Comparison of ENCODE assay signal across 12 cellular contexts in genomic region chr14:61552196-61552595, GRCh38.
DNase-seq lines count a peak whose midpoint lies in the region; ATAC-seq and TF ChIP-seq lines count a peak whose summit lies in the region.
"Had no signal": no experiment of that assay in that cellular context is flagged by ENCODE, and none has a peak within 500 bp of the region (broad histone marks: within the 10 kb centered on the region; RNA-seq: fewer than 3 reads in every experiment).

No MANE protein-coding gene starts in this region.

- intact Hi-C loops in Right ventricle myocardium superior (cut with DNase I): no loop called here
- intact Hi-C loops in cardiac septum (cut with DNase I): no loop called here
- intact Hi-C loops in ascending aorta (cut with DNase I): no loop called here
- intact Hi-C loops in upper lobe of right lung (cut with DNase I): no loop called here
- intact Hi-C loops in uterus (cut with DNase I; ENCODE audit: low total_unique reads): no loop called here

- TF ChIP-seq POLR2A in uterus (IDR thresholded peaks at IDR 0.05): no peak

- H3K36me3 ChIP-seq in ascending aorta (no peaks in the 10 kb centered on the region), lung (ENCODE audit: control insufficient read depth in 2 of 2, insufficient read depth in 2 of 2, low read length in 2 of 2) (peaks cover 0 to 13% of the 10 kb centered on the region in 2 donors), upper lobe of right lung (peaks cover 34% of the 10 kb centered on the region), uterus (no peaks in the 10 kb centered on the region)
- H3K36me3 ChIP-seq: BE2C, neural progenitor cell had no signal

- H3K27ac ChIP-seq in ascending aorta (peak overlapping the region; percentile 46 to 58), lung (ENCODE audit: low read depth in 1 of 2, low read length in 1 of 2) (peak overlapping the region; percentile 7 to 74), upper lobe of right lung (peak overlapping the region; percentile 73), uterus (no peak overlapping the region)
- H3K27ac ChIP-seq: neural progenitor cell, SK-N-MC had no signal

- H3K4me3 ChIP-seq in ascending aorta: no peak overlapping the region
- no peak overlapping the region for H3K4me3 ChIP-seq in lung
- no peak overlapping the region for H3K4me3 ChIP-seq in upper lobe of right lung
- H3K4me3 ChIP-seq in uterus: no peak overlapping the region
- H3K4me3 ChIP-seq: neural progenitor cell, SK-N-MC had no signal

- DNase-seq in Right ventricle myocardium superior (no peak), cardiac septum (ENCODE audit: low spot score) (no peak), ascending aorta (ENCODE audit: low spot score in 2 of 2) (peak in 1 of 2 donors; percentile 63), lung (ENCODE audit: low spot score) (no peak), upper lobe of right lung (no peak), DMS53 treated with DMSO at 0.1 percent for 48 hours (lab: John Stamatoyannopoulos, UW; ENCODE audit: unreplicated experiment) (no peak), uterus (no peak)
- DNase-seq: BE2C, NCI-H2171 had no signal

- ATAC-seq in Right ventricle myocardium superior (ENCODE audit: poor library complexity) (peak; percentile 8), lung (ENCODE audit: insufficient read depth, low FRiP score) (no peak), upper lobe of right lung (no peak), HG02588 (IDR thresholded peaks at IDR 0.05; ENCODE audit: unreplicated experiment) (no peak)

- H3K9me3 ChIP-seq in ascending aorta (no peaks in the 10 kb centered on the region), lung (ENCODE audit: control insufficient read depth in 2 of 2, insufficient read depth in 1 of 2, low read length in 1 of 2) (no peaks in the 10 kb centered on the region), upper lobe of right lung (no peaks in the 10 kb centered on the region), uterus (no peaks in the 10 kb centered on the region)
- H3K9me3 ChIP-seq: BE2C had no signal

- no peak for TF ChIP-seq CTCF in ascending aorta (IDR thresholded peaks at IDR 0.05)
- TF ChIP-seq CTCF in lung (IDR thresholded peaks at IDR 0.05; ENCODE audit: control extremely low read depth, extremely low read depth): no peak
- TF ChIP-seq CTCF in upper lobe of right lung (IDR thresholded peaks at IDR 0.05): no peak
- TF ChIP-seq CTCF in uterus (IDR thresholded peaks at IDR 0.05): no peak

- H3K4me1 ChIP-seq in ascending aorta (peaks cover 4 to 12% of the 10 kb centered on the region in 2 donors), lung (ENCODE audit: control insufficient read depth in 2 of 2, insufficient read depth in 2 of 2, low read length in 2 of 2) (peaks cover 5 to 24% of the 10 kb centered on the region in 2 donors), upper lobe of right lung (peaks cover 26% of the 10 kb centered on the region), uterus (no peaks in the 10 kb centered on the region)
- H3K4me1 ChIP-seq: BE2C had no signal

- WGBS in lung, 2 donors: 73 to 91% methylated on average over 4 of the region's 4 CpGs

- H3K27me3 ChIP-seq in ascending aorta: no peaks in the 10 kb centered on the region
- H3K27me3 ChIP-seq in lung (ENCODE audit: control insufficient read depth, insufficient read depth): no peaks in the 10 kb centered on the region
- no peaks in the 10 kb centered on the region for H3K27me3 ChIP-seq in upper lobe of right lung
- H3K27me3 ChIP-seq in uterus: no peaks in the 10 kb centered on the region
- H3K27me3 ChIP-seq: BE2C, neural progenitor cell had no signal

Comparison
In these comparisons a context has a peak if more than half of its experiments do, and no peak if none do; other contexts are left out.
1. H3K27ac ChIP-seq: peak in ascending aorta (2 of 2), lung (2 of 2) and upper lobe of right lung (single experiment); none in uterus (0 of 2).